14 cellular contexts compared by ENCODE assay signal in the genomic region with DNA sequence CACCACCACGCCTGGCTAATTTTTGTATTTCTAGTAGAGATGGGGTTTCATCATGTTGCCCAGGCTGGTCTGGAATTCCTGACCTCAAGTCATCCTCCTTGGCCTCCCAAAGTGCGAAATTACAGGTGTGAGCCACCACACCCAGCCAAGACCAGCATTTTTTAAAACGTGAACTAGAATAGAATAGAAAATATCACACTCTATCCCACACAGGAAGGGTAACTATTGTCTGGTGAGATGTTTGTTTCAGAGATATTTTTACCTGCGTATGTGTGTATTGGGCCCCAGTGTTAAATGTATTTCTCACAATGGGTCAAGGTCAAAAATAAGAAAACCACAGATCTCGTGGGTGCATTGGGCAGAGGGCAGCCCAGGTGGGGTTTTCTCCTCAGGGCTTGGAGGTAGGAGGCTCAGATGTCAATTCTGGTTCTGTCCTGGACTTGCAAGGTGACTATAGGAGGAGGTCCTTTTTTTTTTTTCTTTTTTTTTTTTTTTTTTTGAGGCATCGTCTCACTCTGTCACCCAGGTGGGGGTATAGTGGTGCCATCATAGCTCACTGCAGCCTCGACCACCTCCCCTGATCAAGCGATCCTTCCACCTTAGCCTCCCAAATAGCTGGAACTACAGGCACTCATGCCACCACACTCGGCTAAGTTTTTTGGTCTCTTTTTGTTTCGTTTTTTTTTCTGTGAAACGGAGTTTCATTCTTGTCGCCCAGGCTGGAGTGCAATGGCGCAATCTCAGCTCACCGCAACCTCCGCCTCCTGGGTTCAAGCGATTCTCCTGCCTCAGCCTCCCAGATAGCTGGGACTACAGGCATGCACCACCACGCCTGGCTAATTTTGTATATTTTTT. TPM values are rescaled to one million over a fixed set of nuclear protein-coding genes. Genes with fewer than 3 reads are reported as not detected.
A peak's percentile ranks its signal among the peaks of the same experiment; 100 is the strongest.
DNase-seq lines count a peak whose midpoint lies in the region; ATAC-seq and TF ChIP-seq lines count a peak whose summit lies in the region.
"Had no signal": no experiment of that assay in that cellular context is flagged by ENCODE, and none has a peak within 500 bp of the region (broad histone marks: within the 10 kb centered on the region; RNA-seq: fewer than 3 reads in every experiment).

No MANE protein-coding gene starts in this region.

- H3K36me3 Mint-ChIP-seq in CD8-positive, alpha-beta memory T cell: no peaks in the 10 kb centered on the region
- no peaks in the 10 kb centered on the region for H3K36me3 Mint-ChIP-seq in type B pancreatic cell

- no peak overlapping the region for H3K27ac ChIP-seq in CD8-positive, alpha-beta memory T cell (ENCODE audit: low read depth, low read length)
- peak overlapping the region; percentile 97 for H3K27ac ChIP-seq in SJSA1

- TF ChIP-seq CTCF in type B pancreatic cell (conservative IDR thresholded peaks at IDR 0.05): no peak

- POLR2A ChIA-PET in CD8-positive, alpha-beta memory T cell (lab: Charles Lee): no interaction called here

- CTCF ChIA-PET in CD8-positive, alpha-beta memory T cell (lab: Charles Lee): no interaction called here

- H3K4me1 ChIP-seq in CD8-positive, alpha-beta memory T cell (ENCODE audit: insufficient read depth, low read length): peaks cover 15% of the 10 kb centered on the region
- peaks cover 77% of the 10 kb centered on the region for H3K4me1 ChIP-seq in SJSA1 (replicated peaks)

- no peaks in the 10 kb centered on the region for H3K27me3 ChIP-seq in CD8-positive, alpha-beta memory T cell (ENCODE audit: insufficient read depth, low read length, poor library complexity, severe bottlenecking)
- no peaks in the 10 kb centered on the region for H3K27me3 ChIP-seq in SJSA1 (replicated peaks)

- H3K9me3 Mint-ChIP-seq in CD8-positive, alpha-beta memory T cell: no peaks in the 10 kb centered on the region
- no peaks in the 10 kb centered on the region for H3K9me3 Mint-ChIP-seq in type B pancreatic cell
- H3K9me3 Mint-ChIP-seq: activated T-cell treated with anti-CD3 and anti-CD28 coated beads, Interleukin-2, amount 50 U/mL, for 24 hours had no signal

- no peaks in the 10 kb centered on the region for H3K9me3 ChIP-seq in CD8-positive, alpha-beta memory T cell (ENCODE audit: low read length)
- H3K9me3 ChIP-seq in SJSA1 (replicated peaks): no peaks in the 10 kb centered on the region
- H3K9me3 ChIP-seq: stomach had no signal

- no peak for DNase-seq in CD8-positive, alpha-beta memory T cell
- DNase-seq in SJSA1 (ENCODE audit: low read depth in 1 of 2, low spot score in 2 of 2) (no peak), SKM-1 treated with dmso at 0.1 percent for 144 hours (lab: John Stamatoyannopoulos, UW; ENCODE audit: unreplicated experiment) (no peak), retina (no peak), type B pancreatic cell (ENCODE audit: extremely low spot score, unreplicated experiment) (no peak)
- no peak for DNase-seq in activated effector memory CD4-positive, alpha-beta T cell treated with anti-CD3 and anti-CD28 coated beads, Interleukin-2, amount 50 U/mL, for 16 hours
- DNase-seq: activated T-cell treated with anti-CD3 and anti-CD28 coated beads, Interleukin-2, amount 50 U/mL, for 24 hours; foreskin fibroblast; NCI-H226; stomach had no signal

- ATAC-seq in GM19395 (IDR thresholded peaks at IDR 0.05; ENCODE audit: unreplicated experiment) (peak; percentile 58), HG03025 (IDR thresholded peaks at IDR 0.05; ENCODE audit: low FRiP score, unreplicated experiment) (peak; percentile 52)

- H3K27ac Mint-ChIP-seq in CD8-positive, alpha-beta memory T cell: peak overlapping the region in 7 of 8 donors; percentile 65 to 95 (median 89)
- H3K27ac Mint-ChIP-seq in type B pancreatic cell: no peak overlapping the region

- H3K4me3 Mint-ChIP-seq in CD8-positive, alpha-beta memory T cell: peak overlapping the region; percentile 11 to 79 (median 59)
- H3K4me3 Mint-ChIP-seq in type B pancreatic cell: no peak overlapping the region
- H3K4me3 Mint-ChIP-seq: activated T-cell treated with anti-CD3 and anti-CD28 coated beads, Interleukin-2, amount 50 U/mL, for 24 hours had no signal

- no peak overlapping the region for H3K4me3 ChIP-seq in CD8-positive, alpha-beta memory T cell (ENCODE audit: low read length)
- no peak overlapping the region for H3K4me3 ChIP-seq in SJSA1
- H3K4me3 ChIP-seq: skin epidermis, stomach had no signal

- H3K4me1 Mint-ChIP-seq in CD8-positive, alpha-beta memory T cell: peaks cover 16 to 25% (median 17%) of the 10 kb centered on the region in 3 donors
- H3K4me1 Mint-ChIP-seq in type B pancreatic cell (ENCODE audit: unreplicated experiment): no peaks in the 10 kb centered on the region

- H3K27me3 Mint-ChIP-seq in CD8-positive, alpha-beta memory T cell: peaks cover 0 to 1% of the 10 kb centered on the region in 2 donors
- no peaks in the 10 kb centered on the region for H3K27me3 Mint-ChIP-seq in type B pancreatic cell
- H3K27me3 Mint-ChIP-seq: activated T-cell treated with anti-CD3 and anti-CD28 coated beads, Interleukin-2, amount 50 U/mL, for 24 hours had no signal

- H3K36me3 ChIP-seq in CD8-positive, alpha-beta memory T cell (ENCODE audit: insufficient read depth, low read length): no peaks in the 10 kb centered on the region
- peaks cover 63% of the 10 kb centered on the region for H3K36me3 ChIP-seq in SJSA1

RNA-seq across cellular contexts. Expression of gene SH2B2, which starts 19.0 kb away (rescaled TPM):
- 1 to 10 TPM; 1.8 TPM for total RNA-seq in CD8-positive, alpha-beta memory T cell
- polyA plus RNA-seq in CD8-positive, alpha-beta memory T cell: 1.5 TPM
- 62.6 and 83.1 TPM in 2 replicates for total RNA-seq in SJSA1 (2014; rRNA removed; shearing (Covaris generic))
- 9.5 and 15.5 TPM in 2 replicates for total RNA-seq in type B pancreatic cell (ENCODE audit: low replicate concordance)

RNA-seq across cellular contexts. Expression of gene SPDYE6, which starts 50.6 kb away (rescaled TPM):
- not detected for total RNA-seq in CD8-positive, alpha-beta memory T cell
- 0.89 TPM for polyA plus RNA-seq in CD8-positive, alpha-beta memory T cell
- not detected in 2 replicates for total RNA-seq in SJSA1 (2014; rRNA removed; shearing (Covaris generic))
- not detected in 2 replicates for total RNA-seq in type B pancreatic cell (ENCODE audit: low replicate concordance)
- total RNA-seq: mesenteric fat pad, stomach had no signal
- polyA plus RNA-seq: stomach had no signal
